In genomic region chr19:14005381-14006084, GRCh38 we compare ENCODE assay signal across 9 cellular contexts. TPM values are rescaled to one million over a fixed set of nuclear protein-coding genes. Genes with fewer than 3 reads are reported as not detected.
A peak's percentile ranks its signal among the peaks of the same experiment; 100 is the strongest.
DNase-seq lines count a peak whose midpoint lies in the region; ATAC-seq and TF ChIP-seq lines count a peak whose summit lies in the region.
"Had no signal": no experiment of that assay in that cellular context is flagged by ENCODE, and none has a peak within 500 bp of the region (broad histone marks: within the 10 kb centered on the region; RNA-seq: fewer than 3 reads in every experiment).

No MANE protein-coding gene starts in this region.

- H3K27ac Mint-ChIP-seq in activated naive CD4-positive, alpha-beta T cell treated with anti-CD3 and anti-CD28 coated beads for 36 hours, result peak overlapping the region; percentile 88

- no peaks in the 10 kb centered on the region for H3K9me3 Mint-ChIP-seq in activated naive CD4-positive, alpha-beta T cell treated with anti-CD3 and anti-CD28 coated beads for 36 hours

- CTCF ChIA-PET in activated naive CD4-positive, alpha-beta T cell treated with anti-CD3 and anti-CD28 coated beads for 36 hours (lab: Charles Lee), result interaction anchor here (0.6 to 3.1 kb wide), 6 partner anchors 14 to 102 kb away, joined by 3 to 10 read pairs (median 4); partner anchors contain the start of gene IL27RA

- H3K4me1 Mint-ChIP-seq in activated naive CD4-positive, alpha-beta T cell treated with anti-CD3 and anti-CD28 coated beads for 36 hours (ENCODE audit: low read depth), result peaks cover 44% of the 10 kb centered on the region

- ATAC-seq in GM21526 (IDR thresholded peaks at IDR 0.05; ENCODE audit: low FRiP score, unreplicated experiment), result peak; percentile 32

- H3K4me3 ChIP-seq in LNCaP clone FGC (ENCODE audit: low read depth, low read length), result peak overlapping the region; percentile 74

- TF ChIP-seq CTCF in LNCaP clone FGC (IDR thresholded peaks at IDR 0.05; ENCODE audit: control insufficient read depth, extremely low read depth, insufficient read depth), result no peak

- DNase-seq in COLO668 (lab: John Stamatoyannopoulos, UW; ENCODE audit: unreplicated experiment) (peak; percentile 86), LNCaP clone FGC (ENCODE audit: low read depth) (no peak), SK-N-DZ (ENCODE audit: low spot score) (peak; percentile 64), glomerular visceral epithelial cell (ENCODE audit: extremely low spot score) (peak; percentile 93), occipital lobe (lab: John Stamatoyannopoulos, UW) (peak; percentile 73), substantia nigra (lab: John Stamatoyannopoulos, UW) (peak in 47 of 49 donors; percentile 22 to 91 (median 71))
- DNase-seq in activated naive CD4-positive, alpha-beta T cell treated with anti-CD3 and anti-CD28 coated beads for 36 hours, result peak; percentile 91

- H3K36me3 Mint-ChIP-seq in activated naive CD4-positive, alpha-beta T cell treated with anti-CD3 and anti-CD28 coated beads for 36 hours (ENCODE audit: low read depth), result peaks cover 2% of the 10 kb centered on the region

- no peaks in the 10 kb centered on the region for H3K27me3 Mint-ChIP-seq in activated naive CD4-positive, alpha-beta T cell treated with anti-CD3 and anti-CD28 coated beads for 36 hours (ENCODE audit: low read depth)

- H3K4me3 Mint-ChIP-seq in activated naive CD4-positive, alpha-beta T cell treated with anti-CD3 and anti-CD28 coated beads for 36 hours, result peak overlapping the region; percentile 90

- intact Hi-C loops in activated naive CD4-positive, alpha-beta T cell treated with anti-CD3 and anti-CD28 coated beads for 36 hours (cut with micrococcal nuclease), result loop anchor here (1.0 to 5.0 kb wide), 6 partner anchors 19 to 362 kb away; partner anchors contain the start of gene DCAF15

- peak overlapping the region; percentile 89 for H3K27ac ChIP-seq in substantia nigra (ENCODE audit: low read depth, low read length, poor library complexity, severe bottlenecking)

RNA-seq across cellular contexts. Expression of gene RFX1, which starts 0.6 kb away (rescaled TPM):
- 1.2 and 1.7 TPM in 2 replicates for polyA plus RNA-seq in SK-N-DZ (2014; cell fraction: cytosol; rRNA removed)
- 2.5 and 5.6 TPM in 2 replicates for polyA plus RNA-seq in SK-N-DZ (2014; cell fraction: nucleus; rRNA removed)
- 10 to 100 TPM; 13.8 to 14.0 TPM for total RNA-seq in activated naive CD4-positive, alpha-beta T cell treated with anti-CD3 and anti-CD28 coated beads for 36 hours
- 1.7 TPM for total RNA-seq in occipital lobe

RNA-seq across cellular contexts. Expression of gene RLN3, which starts 22.4 kb away (rescaled TPM):
- polyA plus RNA-seq in SK-N-DZ (2014; cell fraction: cytosol; rRNA removed), result not detected in 2 replicates
- not detected in 2 replicates for polyA plus RNA-seq in SK-N-DZ (2014; cell fraction: nucleus; rRNA removed)
- total RNA-seq in activated naive CD4-positive, alpha-beta T cell treated with anti-CD3 and anti-CD28 coated beads for 36 hours, result not detected
- total RNA-seq in occipital lobe, result not detected
- total RNA-seq: frontal cortex had no signal

RNA-seq across cellular contexts. Expression of gene IL27RA, which starts 26.0 kb away (rescaled TPM):
- 0.37 and 1.1 TPM in 2 replicates for polyA plus RNA-seq in SK-N-DZ (2014; cell fraction: cytosol; rRNA removed)
- polyA plus RNA-seq in SK-N-DZ (2014; cell fraction: nucleus; rRNA removed), result 0.46 and 1.4 TPM in 2 replicates
- total RNA-seq in activated naive CD4-positive, alpha-beta T cell treated with anti-CD3 and anti-CD28 coated beads for 36 hours, result 10 to 100 TPM; 59.3 to 59.4 TPM
- total RNA-seq in occipital lobe, result 7.0 TPM

RNA-seq across cellular contexts. Expression of gene DCAF15, which starts 53.2 kb away (rescaled TPM):
- 36.7 and 46.9 TPM in 2 replicates for polyA plus RNA-seq in SK-N-DZ (2014; cell fraction: cytosol; rRNA removed)
- polyA plus RNA-seq in SK-N-DZ (2014; cell fraction: nucleus; rRNA removed), result 120 and 125 TPM in 2 replicates
- 10 to 100 TPM; 67.7 to 70.6 TPM for total RNA-seq in activated naive CD4-positive, alpha-beta T cell treated with anti-CD3 and anti-CD28 coated beads for 36 hours
- total RNA-seq in occipital lobe, result 10.1 TPM

RNA-seq across cellular contexts. Expression of gene PALM3, which starts 56.3 kb away (rescaled TPM):
- 1.8 TPM in 1 of 2 replicates, not detected in the other for polyA plus RNA-seq in SK-N-DZ (2014; cell fraction: cytosol; rRNA removed)
- 0.82 and 0.93 TPM in 2 replicates for polyA plus RNA-seq in SK-N-DZ (2014; cell fraction: nucleus; rRNA removed)
- not detected for total RNA-seq in activated naive CD4-positive, alpha-beta T cell treated with anti-CD3 and anti-CD28 coated beads for 36 hours
- total RNA-seq in occipital lobe, result 3.4 TPM
